In the genomic region with DNA sequence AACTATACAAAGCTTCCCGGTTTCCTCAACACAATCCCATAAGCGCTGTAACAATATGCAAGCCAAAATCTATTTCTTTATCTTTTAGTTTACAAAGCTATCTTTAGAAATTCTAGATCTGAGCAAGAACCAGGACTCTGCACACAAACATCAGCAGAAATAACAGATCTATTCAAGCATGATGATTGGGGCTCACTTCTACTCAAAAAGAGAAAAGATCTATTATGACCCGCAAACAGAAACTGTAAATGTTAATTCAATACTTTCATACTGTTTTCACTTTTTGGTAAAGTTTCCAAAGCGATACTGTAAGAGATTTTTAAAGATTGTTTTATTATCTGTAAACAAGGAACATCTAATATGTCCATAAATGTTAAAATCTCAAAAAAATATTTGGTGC, we compare ENCODE assay signal across 8 cellular contexts.
DNase-seq lines count a peak whose midpoint lies in the region; ATAC-seq and TF ChIP-seq lines count a peak whose summit lies in the region.

No MANE protein-coding gene starts in this region.

- H3K4me3 ChIP-seq in BLaER1 treated with 17β-estradiol and CSF1 and Interleukin-3, amounts not matched to agents 10 nM and 100 nM, result peak overlapping the region in 6 of 10 experiments; percentile 77 to 92 (median 80); a peak in 9 of 20 replicates

- H3K27me3 Mint-ChIP-seq in MCF 10A (ENCODE audit: insufficient read depth, unreplicated experiment) (no peaks in the 10 kb centered on the region), naive B cell (no peaks in the 10 kb centered on the region), CD14-positive monocyte (ENCODE audit: low read depth in 3 of 3) (peaks cover 0 to 2% (median 1%) of the 10 kb centered on the region in 3 donors)

- CTCF ChIA-PET in MCF 10A (lab: Yijun Ruan, JAX), result interaction anchor here (0.8 to 1.2 kb wide), 3 partner anchors 63 to 451 kb away, joined by 3 to 4 read pairs (median 4); no protein-coding TSS in a partner anchor

- H3K36me3 ChIP-seq in BLaER1 treated with 17β-estradiol and CSF1 and Interleukin-3, amounts not matched to agents 10 nM and 100 nM, result no peaks in the 10 kb centered on the region; a peak in 1 of 22 replicates

- peaks cover 0 to 53% (median 10%) of the 10 kb centered on the region in 11 experiments; a peak in 12 of 22 replicates for H4K20me1 ChIP-seq in BLaER1 treated with 17β-estradiol and CSF1 and Interleukin-3, amounts not matched to agents 10 nM and 100 nM

- peaks cover 12 to 55% (median 51%) of the 10 kb centered on the region in 11 experiments for H3K27me3 ChIP-seq in BLaER1 treated with 17β-estradiol and CSF1 and Interleukin-3, amounts not matched to agents 10 nM and 100 nM

- ATAC-seq in HG02798 (IDR thresholded peaks at IDR 0.05; ENCODE audit: poor library complexity, unreplicated experiment), result peak; percentile 25
- ATAC-seq in naive B cell (ENCODE audit: low read depth in 2 of 2), result no peak

- H3K4me2 ChIP-seq in BLaER1 treated with 17β-estradiol and CSF1 and Interleukin-3, amounts not matched to agents 10 nM and 100 nM, result peak overlapping the region in 6 of 11 experiments; percentile 78 to 98 (median 93); a peak in 12 of 22 replicates

- H3K4me3 Mint-ChIP-seq in MCF 10A (ENCODE audit: unreplicated experiment) (peak overlapping the region; percentile 93), naive B cell (peak overlapping the region; percentile 87 to 99 (median 95)), CD14-positive monocyte (peak overlapping the region in 1 of 2 donors; percentile 37)

- peaks cover 9% of the 10 kb centered on the region for H3K36me3 Mint-ChIP-seq in MCF 10A (ENCODE audit: insufficient read depth, unreplicated experiment)
- no peaks in the 10 kb centered on the region for H3K36me3 Mint-ChIP-seq in naive B cell
- H3K36me3 Mint-ChIP-seq in CD14-positive monocyte, result peaks cover 0 to 1% of the 10 kb centered on the region in 2 donors

- H3K4me1 Mint-ChIP-seq in MCF 10A (ENCODE audit: insufficient read depth, unreplicated experiment) (peaks cover 24% of the 10 kb centered on the region), naive B cell (peaks cover 28 to 66% (median 47%) of the 10 kb centered on the region in 3 donors), CD14-positive monocyte (peaks cover 26% of the 10 kb centered on the region)

- TF ChIP-seq CTCF in MCF 10A (IDR thresholded peaks at IDR 0.05; ENCODE audit: unreplicated experiment) (no peak), CD14-positive monocyte (IDR thresholded peaks at IDR 0.05) (no peak)

- no peaks in the 10 kb centered on the region for H3K9me3 ChIP-seq in BLaER1 treated with 17β-estradiol and CSF1 and Interleukin-3, amounts not matched to agents 10 nM and 100 nM (replicated peaks in 1 of 11)

- peak overlapping the region in 3 of 11 experiments; percentile 88 to 91 (median 91); a peak in 5 of 22 replicates for H3K9ac ChIP-seq in BLaER1 treated with 17β-estradiol and CSF1 and Interleukin-3, amounts not matched to agents 10 nM and 100 nM

- H3K9me3 Mint-ChIP-seq in MCF 10A (ENCODE audit: unreplicated experiment) (no peaks in the 10 kb centered on the region), naive B cell (no peaks in the 10 kb centered on the region), CD14-positive monocyte (no peaks in the 10 kb centered on the region)

- DNase-seq in MCF 10A (ENCODE audit: unreplicated experiment), result no peak
- DNase-seq in naive B cell, result no peak
- DNase-seq in NOMO-1 treated with DMSO at 0.1 percent for 48 hours (lab: John Stamatoyannopoulos, UW; ENCODE audit: unreplicated experiment), result no peak
- no peak for DNase-seq in CD14-positive monocyte (ENCODE audit: low spot score)
- DNase-seq in AG08395 (ENCODE audit: low spot score), result no peak
- no peak for DNase-seq in stimulated activated CD4-positive, alpha-beta T cell treated with anti-CD3 and anti-CD28 coated beads, Interleukin-4, amount 100 ng/mL, for 1 hour

- peak overlapping the region in 2 of 11 experiments; percentile 77 to 86; a peak in 2 of 22 replicates for H3K27ac ChIP-seq in BLaER1 treated with 17β-estradiol and CSF1 and Interleukin-3, amounts not matched to agents 10 nM and 100 nM

- POLR2A ChIA-PET in MCF 10A (lab: Yijun Ruan, JAX), result interaction anchor here (0.9 to 19.3 kb wide), 18 partner anchors 10 to 452 kb away, joined by 3 to 556 read pairs (median 8); partner anchors contain the start of genes CD164, CEP57L1, FOXO3 and SESN1

- H3K4me1 ChIP-seq in BLaER1 treated with 17β-estradiol and CSF1 and Interleukin-3, amounts not matched to agents 10 nM and 100 nM, result peaks cover 5 to 45% (median 12%) of the 10 kb centered on the region in 10 experiments; a peak in 14 of 20 replicates

- H3K27ac Mint-ChIP-seq in MCF 10A (ENCODE audit: low read depth, unreplicated experiment) (peak overlapping the region; percentile 94), naive B cell (peak overlapping the region; percentile 69 to 92 (median 82)), CD14-positive monocyte (no peak overlapping the region)

- TSS peak; percentile 46 for BruUV-seq in MCF 10A (replicated peaks; lab: Mats Ljungman, UMichigan)

- intact Hi-C loops in MCF 10A (cut with micrococcal nuclease) (loop anchor here (2.0 to 5.0 kb wide), 3 partner anchors 51 to 445 kb away; partner anchors contain the start of gene CD164), CD14-positive monocyte (cut with micrococcal nuclease) (no loop called here)

Comparison
In these comparisons a context has a peak if more than half of its experiments do, and no peak if none do; other contexts are left out.
1. H3K27ac Mint-ChIP-seq: peak in MCF 10A (single experiment) and naive B cell (6 of 6); none in CD14-positive monocyte (0 of 7).